In genomic region chr4:25439913-25440477, GRCh38 we compare ENCODE assay signal across 8 cellular contexts.
DNase-seq lines count a peak whose midpoint lies in the region; ATAC-seq and TF ChIP-seq lines count a peak whose summit lies in the region.

No MANE protein-coding gene starts in this region.

- no peak overlapping the region for H3K4me3 Mint-ChIP-seq in endothelial cell (ENCODE audit: unreplicated experiment)

- peak; percentile 98 for TF ChIP-seq CTCF in endothelial cell (IDR thresholded peaks at IDR 0.05; ENCODE audit: unreplicated experiment)

- H3K9me3 Mint-ChIP-seq in endothelial cell (ENCODE audit: unreplicated experiment) = no peaks in the 10 kb centered on the region

- DNase-seq in D341Med (ENCODE audit: low spot score) = peak; percentile 83
- DNase-seq in NCI-H460 (ENCODE audit: extremely low read depth, low read depth) = peak; percentile 57
- DNase-seq in activated CD4-positive, alpha-beta T cell treated with anti-CD3 and anti-CD28 coated beads, Interleukin-2, amount 50 U/mL, for 4 hours = peak; percentile 23 to 26
- peak; percentile 66 for DNase-seq in endothelial cell (ENCODE audit: low spot score)
- peak; percentile 82 for DNase-seq in midbrain (lab: John Stamatoyannopoulos, UW)
- peak; percentile 94 for DNase-seq in superior temporal gyrus (ENCODE audit: extremely low spot score)

- H3K4me1 Mint-ChIP-seq in endothelial cell (ENCODE audit: unreplicated experiment) = no peaks in the 10 kb centered on the region

- ATAC-seq in GM19452 (IDR thresholded peaks at IDR 0.05; ENCODE audit: unreplicated experiment) (peak; percentile 91), HG03457 (IDR thresholded peaks at IDR 0.05; ENCODE audit: unreplicated experiment) (peak; percentile 84)

- no peaks in the 10 kb centered on the region for H3K36me3 Mint-ChIP-seq in endothelial cell (ENCODE audit: low read depth, unreplicated experiment)

- no peaks in the 10 kb centered on the region for H3K27me3 Mint-ChIP-seq in endothelial cell (ENCODE audit: unreplicated experiment)

- no peak overlapping the region for H3K27ac Mint-ChIP-seq in endothelial cell (ENCODE audit: unreplicated experiment)

Comparison
In these comparisons a context has a peak if more than half of its experiments do, and no peak if none do; other contexts are left out.
1. Peak in every context shown above with its lines: DNase-seq and ATAC-seq.
2. DNase-seq: peak in every context shown above with its lines; median percentile 94 in superior temporal gyrus; 83 in D341Med; 82 in midbrain; 66 in endothelial cell; 57 in NCI-H460; 24 in activated CD4-positive, alpha-beta T cell treated with anti-CD3 and anti-CD28 coated beads, Interleukin-2, amount 50 U/mL, for 4 hours.